In genomic region chr1:92831762-92832536, GRCh38 we compare ENCODE assay signal across 8 cellular contexts. TPM values are rescaled to one million over a fixed set of nuclear protein-coding genes. Genes with fewer than 3 reads are reported as not detected.
A peak's percentile ranks its signal among the peaks of the same experiment; 100 is the strongest.
DNase-seq lines count a peak whose midpoint lies in the region; ATAC-seq and TF ChIP-seq lines count a peak whose summit lies in the region.

TSS of gene RPL5 (plus strand) at chr1:92832040. CDS start at chr1:92832115, 75 bp downstream.

- no peak for TF ChIP-seq CTCF in activated B cell treated with CpG ODN at 0.5 μM for 24 hours (IDR thresholded peaks at IDR 0.05)

- H3K36me3 Mint-ChIP-seq in activated B cell treated with CpG ODN at 0.5 μM for 24 hours (ENCODE audit: low read depth) = peaks cover 53% of the 10 kb centered on the region

- peak within 1 kb of the TSS; percentile 90 for H3K27ac ChIP-seq in caudate nucleus (ENCODE audit: low read depth, low read length)

- H3K27ac Mint-ChIP-seq in activated B cell treated with CpG ODN at 0.5 μM for 24 hours = peak within 1 kb of the TSS; percentile 97

- CTCF ChIA-PET in activated B cell treated with CpG ODN at 0.5 μM for 24 hours (lab: Charles Lee) = interaction anchor here (0.7 to 2.5 kb wide), 11 partner anchors 14 to 162 kb away, joined by 3 to 17 read pairs (median 6); partner anchors contain the start of gene DIPK1A

- peak; percentile 99 for DNase-seq in AG20443 (ENCODE audit: low spot score)
- peak; percentile 97 for DNase-seq in NCI-H345 (lab: John Stamatoyannopoulos, UW)
- DNase-seq in activated B cell treated with CpG ODN at 0.5 μM for 24 hours = peak; percentile 98
- DNase-seq in caudate nucleus (lab: John Stamatoyannopoulos, UW) = peak; percentile 61 to 97 (median 94)
- DNase-seq in inferior parietal cortex (ENCODE audit: extremely low spot score) = peak; percentile 100
- peak; percentile 95 for DNase-seq in stimulated activated CD4-positive, alpha-beta T cell treated with anti-CD3 and anti-CD28 coated beads, Interleukin-12 subunit alpha, Interleukin-12 subunit beta, amount 100 ng/mL, for 24 hours (ENCODE audit: low read depth in 2 of 2)

- H3K4me3 Mint-ChIP-seq in activated B cell treated with CpG ODN at 0.5 μM for 24 hours = peak within 1 kb of the TSS; percentile 99

- ATAC-seq in GM19023 (IDR thresholded peaks at IDR 0.05; ENCODE audit: unreplicated experiment) = peak; percentile 96
- peak; percentile 93 for ATAC-seq in HG03280 (IDR thresholded peaks at IDR 0.05; ENCODE audit: unreplicated experiment)
- ATAC-seq in activated B cell treated with CpG ODN at 0.5 μM for 24 hours (ENCODE audit: low read depth) = peak; percentile 90

- no peaks in the 10 kb centered on the region for H3K9me3 Mint-ChIP-seq in activated B cell treated with CpG ODN at 0.5 μM for 24 hours

- intact Hi-C loops in activated B cell treated with CpG ODN at 0.5 μM for 24 hours (cut with micrococcal nuclease) = loop anchor here (1.0 to 10.0 kb wide), 8 partner anchors 27 to 1043 kb away; partner anchors contain the start of genes CCDC18, DNTTIP2, DR1 and EVI5

- POLR2A ChIA-PET in activated B cell treated with CpG ODN at 0.5 μM for 24 hours (lab: Charles Lee) = interaction anchor here (0.8 to 2.1 kb wide), 23 partner anchors 8 to 1014 kb away, joined by 3 to 25 read pairs (median 5); partner anchors contain the start of genes DIPK1A, DR1, EVI5 and MTF2

- no peaks in the 10 kb centered on the region for H3K27me3 Mint-ChIP-seq in activated B cell treated with CpG ODN at 0.5 μM for 24 hours

- peaks cover 48% of the 10 kb centered on the region for H3K4me1 Mint-ChIP-seq in activated B cell treated with CpG ODN at 0.5 μM for 24 hours

RNA-seq across cellular contexts. Expression of gene RPL5, which starts in this region (rescaled TPM):
- 1,685 and 1,766 TPM in 2 replicates for total RNA-seq in activated B cell treated with CpG ODN at 0.5 μM for 24 hours

Comparison
In these comparisons a context has a peak if more than half of its experiments do, and no peak if none do; other contexts are left out.
1. Peak in every context shown above with its lines: DNase-seq, ATAC-seq and H3K27ac ChIP-seq.